15 cellular contexts compared by ENCODE assay signal in the genomic region with DNA sequence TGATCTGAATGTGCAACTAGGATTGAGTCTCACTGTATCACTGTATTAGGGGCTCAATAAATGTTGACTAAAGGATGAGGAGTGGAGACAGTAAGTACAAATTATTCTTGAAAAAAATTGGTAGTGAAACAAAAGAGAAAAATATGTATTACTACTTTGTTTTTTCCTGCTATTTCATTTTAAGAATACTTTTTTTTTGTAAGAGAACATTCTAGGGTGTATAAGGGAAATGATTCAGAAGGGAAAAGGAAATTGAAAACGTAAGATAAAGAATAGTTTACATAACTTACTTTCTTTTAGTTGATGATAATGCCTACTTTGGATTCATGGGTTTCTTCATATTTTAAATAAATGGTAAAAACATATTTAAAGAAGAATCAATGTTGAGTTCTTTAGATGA. TPM values are rescaled to one million over a fixed set of nuclear protein-coding genes. Genes with fewer than 3 reads are reported as not detected.
DNase-seq lines count a peak whose midpoint lies in the region; TF ChIP-seq lines count a peak whose summit lies in the region.
"Had no signal": no experiment of that assay in that cellular context is flagged by ENCODE, and none has a peak within 500 bp of the region (broad histone marks: within the 10 kb centered on the region; RNA-seq: fewer than 3 reads in every experiment).

No MANE protein-coding gene starts in this region.

- H3K4me1 Mint-ChIP-seq in activated T-cell treated with anti-CD3 and anti-CD28 coated beads, Interleukin-2, amount 50 U/mL, for 24 hours (ENCODE audit: low read depth) = peaks cover 78% of the 10 kb centered on the region

- peaks cover 100% of the 10 kb centered on the region for H3K79me2 ChIP-seq in Loucy (ENCODE audit: insufficient read depth, low read length)

- no peaks in the 10 kb centered on the region for H3K79me1 ChIP-seq in neuronal stem cell (ENCODE audit: low read depth, low read length)

- peak overlapping the region; percentile 9 for H3K27ac ChIP-seq in epithelial cell of prostate
- H3K27ac ChIP-seq in neuronal stem cell (replicated peaks; ENCODE audit: low read length) = no peak overlapping the region
- H3K27ac ChIP-seq: ovary had no signal

- no peaks in the 10 kb centered on the region for H3K27me3 Mint-ChIP-seq in activated T-cell treated with anti-CD3 and anti-CD28 coated beads, Interleukin-2, amount 50 U/mL, for 24 hours
- H3K27me3 Mint-ChIP-seq: activated B cell treated with CpG ODN at 0.5 μM for 24 hours, type B pancreatic cell had no signal

- H4K8ac ChIP-seq in neuronal stem cell (ENCODE audit: low read depth, low read length) = no peak overlapping the region

- H3K4ac ChIP-seq in neuronal stem cell (ENCODE audit: low read length) = no peak overlapping the region

- H3K4me1 ChIP-seq in Loucy (ENCODE audit: insufficient read depth, low read length, poor library complexity, severe bottlenecking) (peaks cover 75% of the 10 kb centered on the region), skeletal muscle satellite cell (ENCODE audit: control insufficient read depth, insufficient read depth, low read length) (peaks cover 21% of the 10 kb centered on the region), neuronal stem cell (ENCODE audit: control insufficient read depth in 2 of 2, insufficient read depth in 1 of 2, low read depth in 1 of 2, low read length in 2 of 2) (peaks cover 0 to 3% of the 10 kb centered on the region in 2 donors)

- peaks cover 60% of the 10 kb centered on the region for H3K36me3 Mint-ChIP-seq in activated T-cell treated with anti-CD3 and anti-CD28 coated beads, Interleukin-2, amount 50 U/mL, for 24 hours (ENCODE audit: low read depth)

- no peak overlapping the region for H2AK5ac ChIP-seq in neuronal stem cell (ENCODE audit: low read depth, low read length)

- no peaks in the 10 kb centered on the region for H3K9me3 Mint-ChIP-seq in activated T-cell treated with anti-CD3 and anti-CD28 coated beads, Interleukin-2, amount 50 U/mL, for 24 hours
- H3K9me3 Mint-ChIP-seq: activated B cell treated with CpG ODN at 0.5 μM for 24 hours, type B pancreatic cell had no signal

- TF ChIP-seq CTCF in Loucy (conservative IDR thresholded peaks at IDR 0.05; ENCODE audit: low read length) = no peak

- H2AFZ ChIP-seq in Loucy (ENCODE audit: low read length) (no peak overlapping the region), neuronal stem cell (ENCODE audit: low read length) (no peak overlapping the region)

- H3F3A ChIP-seq in Loucy (ENCODE audit: low read depth) = no peaks in the 10 kb centered on the region

- no peak overlapping the region for H2BK15ac ChIP-seq in neuronal stem cell (ENCODE audit: low read length)

- H3K23ac ChIP-seq in neuronal stem cell (ENCODE audit: low read depth, low read length, poor library complexity) = no peak overlapping the region

- peaks cover 95% of the 10 kb centered on the region for H4K20me1 ChIP-seq in Loucy (ENCODE audit: insufficient read depth, low read length, poor library complexity, severe bottlenecking)

- H3K18ac ChIP-seq in neuronal stem cell (ENCODE audit: low read length) = no peak overlapping the region

- no peaks in the 10 kb centered on the region for H3K9me2 ChIP-seq in Loucy (replicated peaks; ENCODE audit: low read depth, low read length)

- no peaks in the 10 kb centered on the region for H3K27me3 ChIP-seq in Loucy (ENCODE audit: insufficient read depth, low read length, poor library complexity, severe bottlenecking)
- H3K27me3 ChIP-seq in skeletal muscle satellite cell (ENCODE audit: control insufficient read depth, insufficient read depth, low read length) = no peaks in the 10 kb centered on the region
- no peaks in the 10 kb centered on the region for H3K27me3 ChIP-seq in neuronal stem cell (ENCODE audit: control insufficient read depth in 3 of 3, insufficient read depth in 3 of 3, low read depth in 1 of 3, low read length in 3 of 3)
- H3K27me3 ChIP-seq: ovary had no signal

- H2BK5ac ChIP-seq in neuronal stem cell (ENCODE audit: low read length) = no peak overlapping the region

- H3K4me3 Mint-ChIP-seq in activated T-cell treated with anti-CD3 and anti-CD28 coated beads, Interleukin-2, amount 50 U/mL, for 24 hours = no peak overlapping the region
- H3K4me3 Mint-ChIP-seq: activated B cell treated with CpG ODN at 0.5 μM for 24 hours, type B pancreatic cell had no signal

- H3K36me3 ChIP-seq in Loucy (ENCODE audit: insufficient read depth, low read length) (peaks cover 6% of the 10 kb centered on the region; the same call in 1 of the 2 replicates), skeletal muscle satellite cell (ENCODE audit: insufficient read depth, low read length) (peaks cover 11% of the 10 kb centered on the region), neuronal stem cell (replicated peaks in 1 of 2; ENCODE audit: control insufficient read depth in 2 of 2, insufficient read depth in 2 of 2, low read length in 2 of 2) (peaks cover 1 to 47% of the 10 kb centered on the region in 2 donors)
- H3K36me3 ChIP-seq: ovary had no signal

- H3K14ac ChIP-seq in neuronal stem cell (ENCODE audit: low read length) = no peak overlapping the region

- H3K9me3 ChIP-seq in Loucy (ENCODE audit: insufficient read depth, low read depth, low read length) (no peaks in the 10 kb centered on the region), skeletal muscle satellite cell (replicated peaks; ENCODE audit: low read length) (no peaks in the 10 kb centered on the region), neuronal stem cell (replicated peaks in 1 of 2; ENCODE audit: control insufficient read depth in 2 of 2, insufficient read depth in 1 of 2, low read depth in 1 of 2, low read length in 2 of 2) (peaks cover 0 to 5% of the 10 kb centered on the region in 2 donors)
- H3K9me3 ChIP-seq: ovary had no signal

- H2BK12ac ChIP-seq in neuronal stem cell (ENCODE audit: low read length) = no peak overlapping the region

- no peak overlapping the region for H2BK120ac ChIP-seq in neuronal stem cell (ENCODE audit: low read depth, low read length)

- no peak for DNase-seq in activated T-cell treated with anti-CD3 and anti-CD28 coated beads, Interleukin-2, amount 50 U/mL, for 24 hours
- no peak for DNase-seq in activated T-cell treated with anti-CD3 and anti-CD28 coated beads, Interleukin-2, amount 50 U/mL, for 48 hours
- DNase-seq in epithelial cell of prostate (ENCODE audit: low read depth, low spot score) (no peak), neuronal stem cell (ENCODE audit: low spot score) (no peak), COLO829 (ENCODE audit: low spot score) (no peak), middle frontal gyrus (ENCODE audit: extremely low spot score, low spot score) (no peak)
- DNase-seq: activated B cell treated with CpG ODN at 0.5 μM for 24 hours; central memory CD4-positive, alpha-beta T cell; DMS79 treated with DMSO at 0.1 percent for 48 hours; NCI-H1048; NCI-H2227 treated with DMSO at 0.1 percent for 48 hours; ovary had no signal

- no peak overlapping the region for H4K91ac ChIP-seq in neuronal stem cell (ENCODE audit: low read depth, low read length, poor library complexity)

- peak overlapping the region; percentile 86 for H3K27ac Mint-ChIP-seq in activated T-cell treated with anti-CD3 and anti-CD28 coated beads, Interleukin-2, amount 50 U/mL, for 24 hours
- H3K27ac Mint-ChIP-seq: activated B cell treated with CpG ODN at 0.5 μM for 24 hours, type B pancreatic cell had no signal

- H3K4me2 ChIP-seq in Loucy (ENCODE audit: low read depth, low read length, poor library complexity, severe bottlenecking) = peak overlapping the region; percentile 75
- peak overlapping the region; percentile 53 for H3K4me2 ChIP-seq in skeletal muscle satellite cell (ENCODE audit: low read length)
- H3K4me2 ChIP-seq in neuronal stem cell (ENCODE audit: insufficient read depth, low read length, poor library complexity, severe bottlenecking) = no peak overlapping the region

- 100% methylated on average over 1 of the region's 1 CpG; no CpG with 5 or more reads in 1 of the 2 donors for WGBS in neuronal stem cell (ENCODE audit: extremely low coverage in 2 of 2, insufficient read length in 2 of 2, insufficient replicate concordance in 1 of 2), 2 donors

- H3K4me3 ChIP-seq in Loucy (ENCODE audit: low read length, poor library complexity, severe bottlenecking) (peak overlapping the region; percentile 63), skeletal muscle satellite cell (ENCODE audit: low read length) (peak overlapping the region; percentile 22), neuronal stem cell (ENCODE audit: low read length in 2 of 2) (no peak overlapping the region)
- H3K4me3 ChIP-seq: ovary had no signal

- H3K9ac ChIP-seq in Loucy (ENCODE audit: low read depth, low read length, poor library complexity, severe bottlenecking) (peak overlapping the region; percentile 41), skeletal muscle satellite cell (ENCODE audit: low read depth, low read length) (no peak overlapping the region), neuronal stem cell (ENCODE audit: low read depth, low read length, poor library complexity) (no peak overlapping the region)

RNA-seq across cellular contexts. Expression of gene CAPZA2, which starts 9.6 kb away (rescaled TPM):
- total RNA-seq in skeletal muscle satellite cell (2012; rRNA removed) = 112 and 145 TPM in 2 replicates
- polyA plus RNA-seq in neuronal stem cell (2013, experiment 1 of 2) = 65.8 TPM
- polyA plus RNA-seq in neuronal stem cell (2013, experiment 2 of 2) = 58.9 TPM

Comparison
In these comparisons a context has a peak if more than half of its experiments do, and no peak if none do; other contexts are left out.
1. H3K4me3 ChIP-seq: peak in Loucy (single experiment) and skeletal muscle satellite cell (single experiment); none in neuronal stem cell (0 of 2).